In the genomic region with DNA sequence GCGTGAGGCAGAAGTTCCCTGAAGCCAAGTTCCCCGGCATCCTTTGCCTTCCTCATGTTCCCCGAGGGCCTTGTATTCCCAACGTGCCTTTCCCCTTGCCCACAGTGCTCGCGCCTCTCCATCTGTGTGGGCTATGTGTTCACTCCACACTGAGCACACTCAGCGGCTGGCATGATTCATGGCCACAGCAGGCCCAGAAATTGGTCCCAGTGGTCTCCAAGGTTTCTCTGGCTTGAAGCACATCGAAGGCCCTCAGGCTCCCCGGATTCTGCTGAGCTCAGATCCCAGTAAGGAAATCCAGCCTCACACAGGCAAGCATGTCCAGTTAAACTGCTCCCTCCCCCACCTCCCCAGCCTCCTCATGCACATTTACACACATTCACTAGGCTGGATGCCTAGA, we compare ENCODE assay signal across 25 cellular contexts.
"Had no signal": no experiment of that assay in that cellular context is flagged by ENCODE, and none has a peak within 500 bp of the region (broad histone marks: within the 10 kb centered on the region; RNA-seq: fewer than 3 reads in every experiment).

No MANE protein-coding gene starts in this region.

- H3K4me1 ChIP-seq: esophagus squamous epithelium, parathyroid adenoma, testis had no signal

- H2AFZ ChIP-seq: parathyroid adenoma had no signal

- ATAC-seq: activated CD4-positive, CD25-positive, alpha-beta regulatory T cell treated with anti-CD3 and anti-CD28 coated beads, Interleukin-2, amount 50 U/mL, for 24 hours; activated T-cell treated with anti-CD3 and anti-CD28 coated beads, Interleukin-2, amount 50 U/mL, for 72 hours; heart right ventricle; right cardiac atrium; stimulated activated memory B cell treated with anti-CD40 and anti-IgM and Interleukin-4, amounts not matched to agents 10 μg/mL and 1 μg/mL and 100 μg/mL, for 72 hours had no signal

- H3K27me3 ChIP-seq: esophagus squamous epithelium, heart right ventricle, neutrophil, testis, vagina had no signal

- H3K36me3 ChIP-seq: esophagus squamous epithelium, heart right ventricle, neutrophil, vagina had no signal

- FAIRE-seq: keratinocyte had no signal

- H3K79me2 ChIP-seq: parathyroid adenoma had no signal

- DNase-seq: activated CD4-positive, alpha-beta memory T cell treated with anti-CD3 and anti-CD28 coated beads, Interleukin-2, amount 10 ng/mL, durations not matched to agents 7 days and 5 days; activated CD4-positive, alpha-beta T cell treated with anti-CD3 and anti-CD28 coated beads, Interleukin-2, amount 10 ng/mL, durations not matched to agents 24 days and 14 days; activated effector memory CD4-positive, alpha-beta T cell treated with Interleukin-2 at 50 U/mL for 16 hours; activated naive CD4-positive, alpha-beta T cell treated with anti-CD3 and anti-CD28 coated beads for 36 hours; activated naive CD8-positive, alpha-beta T cell treated with anti-CD3 and anti-CD28 coated beads, Interleukin-2, amount 10 ng/mL, durations not matched to agents 7 days and 5 days; activated T-cell treated with anti-CD3 and anti-CD28 coated beads, Interleukin-2, amount 50 U/mL, for 72 hours; amniotic stem cell; cortex of kidney; endodermal cell; esophagus squamous epithelium; heart right ventricle; natural killer cell; right cardiac atrium; stimulated activated CD4-positive, alpha-beta T cell treated with anti-CD3 and anti-CD28 coated beads, Interleukin-2, amount 100 ng/mL, for 24 hours; T-helper 2 cell; testis had no signal

- H3K27ac ChIP-seq: esophagus squamous epithelium, heart right ventricle, neutrophil, parathyroid adenoma, testis, vagina, VCaP had no signal

- H3K4me3 ChIP-seq: esophagus squamous epithelium, heart right ventricle, lung, skin epidermis, testis, vagina had no signal

- H3K9ac ChIP-seq: parathyroid adenoma had no signal

- H3K9me3 ChIP-seq: esophagus squamous epithelium, heart right ventricle, neutrophil, testis, vagina had no signal
